8 cellular contexts compared by ENCODE assay signal in the genomic region with DNA sequence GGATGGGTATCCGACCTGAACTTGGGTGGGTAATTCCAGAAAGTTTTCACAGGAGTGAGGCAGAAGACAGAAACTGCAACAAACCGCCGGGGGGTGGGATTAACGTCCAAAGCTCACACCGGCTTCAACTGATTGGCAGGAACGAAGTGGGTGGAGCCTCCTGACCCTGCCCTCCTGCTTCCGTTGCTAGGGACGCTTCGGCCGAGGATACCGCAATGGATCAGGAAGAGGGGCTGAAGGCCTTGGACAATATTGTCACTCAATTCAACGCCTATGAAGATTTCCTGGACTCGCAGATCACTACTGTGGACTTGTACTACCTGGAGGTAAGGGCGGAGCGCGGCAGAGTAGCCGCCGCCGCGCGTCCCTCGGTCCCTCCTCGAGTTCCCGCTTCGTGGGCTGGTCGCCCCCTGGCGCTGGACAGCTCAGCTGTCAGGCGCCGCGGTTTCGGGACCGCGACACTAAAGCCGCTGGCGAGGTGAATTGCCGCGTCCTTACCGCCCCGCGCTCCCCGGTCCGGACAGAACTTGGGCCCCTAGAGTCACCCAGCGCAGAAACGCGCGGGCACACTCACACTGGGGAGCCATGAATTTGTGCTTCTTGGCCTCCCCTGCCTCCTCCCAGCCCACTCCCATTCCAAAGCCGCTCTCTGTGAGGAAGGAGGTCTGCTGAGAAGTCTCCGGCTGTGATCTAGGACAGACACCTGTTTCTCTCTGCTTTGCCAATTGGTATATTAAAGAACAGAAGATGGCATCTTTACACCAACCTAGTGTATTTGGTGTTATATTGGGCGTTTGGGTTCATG. TPM values are rescaled to one million over a fixed set of nuclear protein-coding genes. Genes with fewer than 3 reads are reported as not detected.
DNase-seq lines count a peak whose midpoint lies in the region; ATAC-seq, FAIRE-seq and TF ChIP-seq lines count a peak whose summit lies in the region.

Gene CFAP299, plus strand, starts transcription at position 177 of the 805 bp plus-strand sequence.

- FAIRE-seq in HTR-8/SVneo (lab: Jason Lieb, UNC), result peak; percentile 66

- H3K9me3 ChIP-seq in thoracic aorta, result no peaks in the 10 kb centered on the region

- peak; percentile 27 for TF ChIP-seq CTCF in thoracic aorta (IDR thresholded peaks at IDR 0.05)

- DNase-seq in D341Med (ENCODE audit: low spot score) (peak; percentile 88), HTR-8/SVneo (ENCODE audit: insufficient read length, low spot score) (peak; percentile 69), germinal center (ENCODE audit: low spot score) (peak; percentile 78), non-pigmented ciliary epithelial cell (ENCODE audit: low read depth) (peak; percentile 67), thoracic aorta (ENCODE audit: low spot score) (peak; percentile 35)
- peak; percentile 5 for DNase-seq in activated gamma-delta T cell treated with anti-CD3 and anti-CD28 coated beads, Interleukin-2, amount 50 U/mL, for 16 hours (ENCODE audit: low read depth)

- no peaks in the 10 kb centered on the region for H3K27me3 ChIP-seq in thoracic aorta (replicated peaks; ENCODE audit: insufficient read depth)

- H3K4me1 ChIP-seq in thoracic aorta (ENCODE audit: control insufficient read depth in 1 of 2, low read depth in 2 of 2), result peaks cover 0 to 10% of the 10 kb centered on the region in 2 donors

- H3K4me3 ChIP-seq in thoracic aorta, result peak within 1 kb of the TSS; percentile 73

- no peaks in the 10 kb centered on the region for H3K36me3 ChIP-seq in thoracic aorta

- no peak within 1 kb of the TSS for H3K27ac ChIP-seq in thoracic aorta

- peak; percentile 100 for ATAC-seq in GM21447 (IDR thresholded peaks at IDR 0.05; ENCODE audit: unreplicated experiment)
- no peak for ATAC-seq in thoracic aorta (ENCODE audit: insufficient number of reproducible peaks, low FRiP score, low read depth)

TF ChIP-seq in PFSK-1, 5 proteins besides CTCF, POLR2A, EP300 and RAD21:
- TF ChIP-seq TAF1 (IDR thresholded peaks at IDR 0.05; ENCODE audit: borderline replicate concordance, insufficient read depth, low read length) (no peak), POLR2AphosphoS5 (IDR thresholded peaks at IDR 0.05; ENCODE audit: low read depth, low read length) (no peak), SIN3A (IDR thresholded peaks at IDR 0.05; ENCODE audit: borderline replicate concordance, insufficient read depth, low read length) (peak; percentile 91; the same call in 1 of the 2 replicates), FOXP2 (optimal IDR thresholded peaks at IDR 0.05; ENCODE audit: borderline replicate concordance, extremely low read depth, extremely low read length, insufficient read depth) (no peak)
- TF ChIP-seq, protein P1, sequence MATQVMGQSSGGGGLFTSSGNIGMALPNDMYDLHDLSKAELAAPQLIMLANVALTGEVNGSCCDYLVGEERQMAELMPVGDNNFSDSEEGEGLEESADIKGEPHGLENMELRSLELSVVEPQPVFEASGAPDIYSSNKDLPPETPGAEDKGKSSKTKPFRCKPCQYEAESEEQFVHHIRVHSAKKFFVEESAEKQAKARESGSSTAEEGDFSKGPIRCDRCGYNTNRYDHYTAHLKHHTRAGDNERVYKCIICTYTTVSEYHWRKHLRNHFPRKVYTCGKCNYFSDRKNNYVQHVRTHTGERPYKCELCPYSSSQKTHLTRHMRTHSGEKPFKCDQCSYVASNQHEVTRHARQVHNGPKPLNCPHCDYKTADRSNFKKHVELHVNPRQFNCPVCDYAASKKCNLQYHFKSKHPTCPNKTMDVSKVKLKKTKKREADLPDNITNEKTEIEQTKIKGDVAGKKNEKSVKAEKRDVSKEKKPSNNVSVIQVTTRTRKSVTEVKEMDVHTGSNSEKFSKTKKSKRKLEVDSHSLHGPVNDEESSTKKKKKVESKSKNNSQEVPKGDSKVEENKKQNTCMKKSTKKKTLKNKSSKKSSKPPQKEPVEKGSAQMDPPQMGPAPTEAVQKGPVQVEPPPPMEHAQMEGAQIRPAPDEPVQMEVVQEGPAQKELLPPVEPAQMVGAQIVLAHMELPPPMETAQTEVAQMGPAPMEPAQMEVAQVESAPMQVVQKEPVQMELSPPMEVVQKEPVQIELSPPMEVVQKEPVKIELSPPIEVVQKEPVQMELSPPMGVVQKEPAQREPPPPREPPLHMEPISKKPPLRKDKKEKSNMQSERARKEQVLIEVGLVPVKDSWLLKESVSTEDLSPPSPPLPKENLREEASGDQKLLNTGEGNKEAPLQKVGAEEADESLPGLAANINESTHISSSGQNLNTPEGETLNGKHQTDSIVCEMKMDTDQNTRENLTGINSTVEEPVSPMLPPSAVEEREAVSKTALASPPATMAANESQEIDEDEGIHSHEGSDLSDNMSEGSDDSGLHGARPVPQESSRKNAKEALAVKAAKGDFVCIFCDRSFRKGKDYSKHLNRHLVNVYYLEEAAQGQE (IDR thresholded peaks at IDR 0.05; ENCODE audit: insufficient read depth in 1 of 2, low read depth in 2 of 2, low read length in 2 of 2), result peak; percentile 68 to 83; a peak in 3 of 4 replicates
TF ChIP-seq in PFSK-1: peak in this region for 2.

RNA-seq across cellular contexts. Expression of gene CFAP299, which starts in this region (rescaled TPM):
- not detected for polyA plus RNA-seq in PFSK-1 (2012; ENCODE audit: insufficient read length, low read depth)
- total RNA-seq in thoracic aorta, result not detected

Comparison
In these comparisons a context has a peak if more than half of its experiments do, and no peak if none do; other contexts are left out.
1. Peak in DNase-seq and H3K4me3 ChIP-seq in thoracic aorta; RNA of the gene not detected or under 1 TPM.
2. DNase-seq: peak in every context shown above with its lines; median percentile 88 in D341Med; 78 in germinal center; 69 in HTR-8/SVneo; 67 in non-pigmented ciliary epithelial cell; 35 in thoracic aorta; 5 in activated gamma-delta T cell treated with anti-CD3 and anti-CD28 coated beads, Interleukin-2, amount 50 U/mL, for 16 hours.